16 cellular contexts compared by ENCODE assay signal in genomic region chr16:69490707-69491324, GRCh38.
DNase-seq lines count a peak whose midpoint lies in the region; ATAC-seq and TF ChIP-seq lines count a peak whose summit lies in the region.
"Had no signal": no experiment of that assay in that cellular context is flagged by ENCODE, and none has a peak within 500 bp of the region (broad histone marks: within the 10 kb centered on the region; RNA-seq: fewer than 3 reads in every experiment).

No MANE protein-coding gene starts in this region.

- H3K4me3 ChIP-seq in IMR-90 (ENCODE audit: insufficient read depth, low read depth, low read length) (no peak overlapping the region), right cardiac atrium (ENCODE audit: low read length) (no peak overlapping the region), Peyer's patch (no peak overlapping the region)
- H3K4me3 ChIP-seq: GM23338 had no signal

- H3K79me1 ChIP-seq in IMR-90 (ENCODE audit: low read depth in 1 of 2, low read length in 2 of 2) = no peaks in the 10 kb centered on the region

- H3K9me3 ChIP-seq in IMR-90 (ENCODE audit: control insufficient read depth, insufficient read depth, low read length) (peaks cover 2% of the 10 kb centered on the region), right cardiac atrium (ENCODE audit: control insufficient read depth, low read length) (no peaks in the 10 kb centered on the region), Peyer's patch (no peaks in the 10 kb centered on the region)

- no peak overlapping the region for H3K9ac ChIP-seq in IMR-90 (ENCODE audit: low read depth, low read length)

- no peak overlapping the region for H2BK15ac ChIP-seq in IMR-90 (ENCODE audit: low read depth, low read length)

- in situ Hi-C loops in IMR-90 (cut with MboI; ENCODE audit: low sequenced_read_pairs) = no loop called here

- POLR2A ChIA-PET in IMR-90 (lab: Charles Lee; ENCODE audit: unreplicated experiment) = no interaction called here

- ATAC-seq in IMR-90 (ENCODE audit: low read depth) = no peak
- peak; percentile 37 to 62 for ATAC-seq in right cardiac atrium
- ATAC-seq in GM19395 (IDR thresholded peaks at IDR 0.05; ENCODE audit: unreplicated experiment) = no peak
- ATAC-seq: GM23338 had no signal

- no CpG with 5 or more reads among the region's 9 CpGs for WGBS in IMR-90 (ENCODE audit: extremely low coverage in 2 of 2, insufficient read length in 1 of 2), 2 experiments
- 72% methylated on average over 9 of the region's 9 CpGs for WGBS in right cardiac atrium

- H3K14ac ChIP-seq in IMR-90 (replicated peaks; ENCODE audit: low read depth, low read length) = no peak overlapping the region

- intact Hi-C loops in IMR-90 (cut with micrococcal nuclease) (no loop called here), right cardiac atrium (cut with DNase I) (no loop called here)

- H3K27me3 ChIP-seq in IMR-90 (ENCODE audit: control insufficient read depth, insufficient read depth, low read length) = no peaks in the 10 kb centered on the region
- H3K27me3 ChIP-seq in right cardiac atrium (ENCODE audit: control insufficient read depth, insufficient read depth) = no peaks in the 10 kb centered on the region
- H3K27me3 ChIP-seq in Peyer's patch = no peaks in the 10 kb centered on the region

- no TSS peak for BruUV-seq in IMR-90 (replicated peaks; lab: Mats Ljungman, UMichigan)

- H3K4me1 ChIP-seq in IMR-90 (ENCODE audit: control insufficient read depth, insufficient read depth, low read length) (peaks cover 3% of the 10 kb centered on the region), right cardiac atrium (ENCODE audit: control insufficient read depth, insufficient read depth, low read length) (no peaks in the 10 kb centered on the region), Peyer's patch (no peaks in the 10 kb centered on the region)

- no peak for TF ChIP-seq RAD21 in IMR-90 (IDR thresholded peaks at IDR 0.05; ENCODE audit: low read length)

- H3K9me1 ChIP-seq in IMR-90 (ENCODE audit: insufficient read depth, low read length) = peaks cover 4% of the 10 kb centered on the region

- no peak overlapping the region for H4K91ac ChIP-seq in IMR-90 (ENCODE audit: insufficient read depth, low read depth, low read length)

- no peak overlapping the region for H3K4me2 ChIP-seq in IMR-90 (ENCODE audit: low read depth, low read length)
- H3K4me2 ChIP-seq: GM23338 had no signal

- no peak overlapping the region for H2AK9ac ChIP-seq in IMR-90 (replicated peaks; ENCODE audit: low read depth, low read length, poor library complexity)

- TF ChIP-seq POLR2A in IMR-90 (IDR thresholded peaks at IDR 0.05; ENCODE audit: low read depth, low read length) = no peak
- no peak for TF ChIP-seq POLR2A in Peyer's patch (IDR thresholded peaks at IDR 0.05)

- dilution Hi-C loops in IMR-90 (cut with HindIII; ENCODE audit: low sequenced_read_pairs, unreplicated experiment) = no loop called here

- no peak overlapping the region for H4K8ac ChIP-seq in IMR-90 (ENCODE audit: low read depth in 2 of 2, low read length in 2 of 2)

- H3K23ac ChIP-seq in IMR-90 (ENCODE audit: low read depth, low read length) = no peak overlapping the region

- DNase-seq in Ammon's horn (ENCODE audit: low spot score) = peak; percentile 51
- DNase-seq in IMR-90 = no peak
- peak in 1 of 3 donors; percentile 54 for DNase-seq in right cardiac atrium
- DNase-seq in pons (ENCODE audit: low spot score) = peak; percentile 79
- no peak for DNase-seq in HuH-7 (ENCODE audit: low spot score)
- DNase-seq in stimulated activated CD4-positive, alpha-beta T cell treated with anti-CD3 and anti-CD28 coated beads, Interleukin-1b, Interleukin-23, amount 100 ng/mL, for 48 hours = no peak
- no peak for DNase-seq in Peyer's patch
- DNase-seq: CD4-positive, alpha-beta T cell; DND-41; GDM1; KG1; NCI-H1048; NCI-H146; NCI-H69 had no signal

- H2AFZ ChIP-seq in IMR-90 (replicated peaks; ENCODE audit: low read length, poor library complexity) = no peak overlapping the region
- H2AFZ ChIP-seq: GM23338 had no signal

- H4K20me1 ChIP-seq in IMR-90 (ENCODE audit: insufficient read depth, low read length) = no peaks in the 10 kb centered on the region

- 0 out of 2 replicates have a peak overlapping the region, but pooled peaks have one; percentile 20 for H2AK5ac ChIP-seq in IMR-90 (ENCODE audit: low read depth, low read length)

- H2BK20ac ChIP-seq in IMR-90 (ENCODE audit: low read depth, low read length) = no peak overlapping the region

- no peak for TF ChIP-seq CTCF in IMR-90 (conservative IDR thresholded peaks at IDR 0.05; ENCODE audit: low read depth, low read length)
- TF ChIP-seq CTCF in Peyer's patch (IDR thresholded peaks at IDR 0.05) = no peak

- no peak overlapping the region for H3K4ac ChIP-seq in IMR-90 (ENCODE audit: low read depth, low read length)

- CTCF ChIA-PET in IMR-90 (lab: Yijun Ruan, JAX) = interaction anchor here (0.6 to 1.2 kb wide), 3 partner anchors 14 to 387 kb away, joined by 4 to 5 read pairs (median 4); no protein-coding TSS in a partner anchor

- no peak overlapping the region for H2BK5ac ChIP-seq in IMR-90 (ENCODE audit: low read depth, low read length, poor library complexity, severe bottlenecking)

- H3K36me3 ChIP-seq in IMR-90 (ENCODE audit: control insufficient read depth, insufficient read depth, low read length) = no peaks in the 10 kb centered on the region
- H3K36me3 ChIP-seq in Peyer's patch = no peaks in the 10 kb centered on the region

- H3K27ac ChIP-seq in IMR-90 (ENCODE audit: insufficient read depth, low read length) = no peak overlapping the region
- H3K27ac ChIP-seq in right cardiac atrium (ENCODE audit: low read length) = peak overlapping the region; percentile 59
- H3K27ac ChIP-seq in Peyer's patch = no peak overlapping the region

- H2BK120ac ChIP-seq in IMR-90 (ENCODE audit: low read depth, low read length) = no peak overlapping the region

- no peak overlapping the region for H3K56ac ChIP-seq in IMR-90 (ENCODE audit: extremely low read depth, insufficient read depth, low read length)

- no peak overlapping the region for H3K18ac ChIP-seq in IMR-90 (ENCODE audit: low read depth, low read length)

- H4K5ac ChIP-seq in IMR-90 (ENCODE audit: low read depth, low read length) = no peak overlapping the region

TF ChIP-seq in IMR-90, 13 proteins besides CTCF, POLR2A, EP300 and RAD21:
- no peak for TF ChIP-seq BHLHE40 (IDR thresholded peaks at IDR 0.05; ENCODE audit: low read depth, low read length)
- TF ChIP-seq USF2 (IDR thresholded peaks at IDR 0.05; ENCODE audit: low read depth, low read length) = no peak
- TF ChIP-seq RCOR1 (IDR thresholded peaks at IDR 0.05; ENCODE audit: insufficient replicate concordance, low read length) = no peak
- no peak for TF ChIP-seq SMC3 (IDR thresholded peaks at IDR 0.05; ENCODE audit: low read depth, low read length)
- no peak for TF ChIP-seq NFE2L2 (IDR thresholded peaks at IDR 0.05; ENCODE audit: low read depth, low read length)
- TF ChIP-seq RFX5 (IDR thresholded peaks at IDR 0.05; ENCODE audit: low read depth, low read length) = no peak
- TF ChIP-seq MAZ (IDR thresholded peaks at IDR 0.05; ENCODE audit: borderline replicate concordance, low read depth, low read length) = no peak
- TF ChIP-seq MXI1 (IDR thresholded peaks at IDR 0.05; ENCODE audit: borderline replicate concordance, low read depth, low read length) = no peak
- no peak for TF ChIP-seq MAFK (IDR thresholded peaks at IDR 0.05; ENCODE audit: low read depth, low read length)
- TF ChIP-seq CEBPB (IDR thresholded peaks at IDR 0.05; ENCODE audit: low read depth, low read length) = no peak
- TF ChIP-seq ELK1 (IDR thresholded peaks at IDR 0.05; ENCODE audit: borderline replicate concordance, low read depth, low read length) = no peak
TF ChIP-seq in IMR-90: peak in this region for 0.

Comparison
In these comparisons a context has a peak if more than half of its experiments do, and no peak if none do; other contexts are left out.
1. DNase-seq: peak in Ammon's horn (single experiment) and pons (single experiment); none in IMR-90 (single experiment), HuH-7 (single experiment), stimulated activated CD4-positive, alpha-beta T cell treated with anti-CD3 and anti-CD28 coated beads, Interleukin-1b, Interleukin-23, amount 100 ng/mL, for 48 hours (single experiment) and Peyer's patch (0 of 3).
2. ATAC-seq: peak in right cardiac atrium (2 of 2); none in IMR-90 (single experiment) and GM19395 (single experiment).